Comparison of ENCODE assay signal across 22 cellular contexts in the genomic region with DNA sequence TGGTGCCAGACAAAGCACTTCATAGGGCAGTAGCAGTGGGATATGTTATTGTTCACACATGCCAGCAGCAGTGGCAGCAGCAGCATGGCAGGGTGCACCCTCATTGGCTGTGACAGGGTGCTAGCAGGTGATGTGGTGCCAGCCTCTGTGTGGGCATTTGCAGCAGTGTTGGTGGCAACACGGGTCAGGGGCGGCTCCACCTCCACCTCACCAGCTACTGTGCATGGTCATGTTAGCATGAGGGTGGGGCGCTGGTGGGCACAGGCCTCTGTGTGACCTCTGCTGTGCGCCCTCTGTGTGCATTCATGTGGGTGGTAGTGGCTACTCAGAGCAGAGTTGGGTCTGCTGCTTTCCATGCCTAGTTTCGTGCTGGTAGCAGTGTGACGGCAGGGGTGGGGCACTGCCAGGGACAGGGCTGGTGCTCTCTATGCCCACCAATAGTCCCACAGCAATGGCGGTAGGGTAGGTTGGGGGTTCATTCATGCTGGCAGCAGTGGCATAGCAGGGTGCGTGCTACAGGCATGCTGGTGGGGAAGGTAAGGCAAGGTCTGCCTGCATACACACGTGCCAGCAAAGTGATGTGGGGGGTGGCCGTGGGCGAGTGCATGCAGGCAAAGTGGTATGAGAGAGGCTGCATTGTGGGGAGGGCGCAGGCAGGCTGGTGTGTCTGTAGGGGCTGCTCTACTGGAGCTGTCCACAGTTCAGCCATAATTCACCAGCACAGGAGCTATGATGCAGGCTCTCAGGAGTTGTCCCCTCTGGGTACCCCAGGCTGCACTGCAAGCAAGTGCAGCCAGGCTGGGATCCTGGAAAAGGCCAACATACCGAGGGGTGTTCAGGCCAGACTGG.
"Had no signal": no experiment of that assay in that cellular context is flagged by ENCODE, and none has a peak within 500 bp of the region (broad histone marks: within the 10 kb centered on the region; RNA-seq: fewer than 3 reads in every experiment).

No MANE protein-coding gene starts in this region.

- ATAC-seq: esophagus mucosa; gastrocnemius medialis; naive thymus-derived CD4-positive, alpha-beta T cell; pancreas; stimulated activated memory B cell treated with anti-CD40 and anti-IgM and Interleukin-4, amounts not matched to agents 10 μg/mL and 1 μg/mL and 100 μg/mL, for 72 hours; stimulated activated naive CD8-positive, alpha-beta T cell treated with anti-CD3 and anti-CD28 coated beads, Interleukin-15, Interleukin-2, amounts not matched to agents 100 U/mL and 50 U/mL, for 24 hours had no signal

- H3K9me3 ChIP-seq: colonic mucosa, gastrocnemius medialis, neutrophil, pancreas, testis, tibial artery, uterus had no signal

- DNase-seq: colonic mucosa; effector CD8-positive, alpha-beta T cell; endodermal cell; foreskin fibroblast; gastrocnemius medialis; head of caudate nucleus; mesendoderm; midbrain; naive thymus-derived CD4-positive, alpha-beta T cell; spleen; stimulated activated CD4-positive, alpha-beta T cell treated with anti-CD3 and anti-CD28 coated beads, Interleukin-4, amount 100 ng/mL, for 4 hours; stimulated activated naive CD8-positive, alpha-beta T cell treated with anti-CD3 and anti-CD28 coated beads, Interleukin-15, Interleukin-2, amounts not matched to agents 100 U/mL and 50 U/mL, for 24 hours; testis; tibial artery; uterus had no signal

- H3K36me3 ChIP-seq: colonic mucosa, gastrocnemius medialis, neutrophil, pancreas, spleen, tibial artery, uterus had no signal

- FAIRE-seq: keratinocyte, pancreas had no signal

- H3K4me3 ChIP-seq: colonic mucosa, gastrocnemius medialis, pancreas, skin epidermis, spleen, testis, tibial artery, uterus had no signal

- H3K27ac ChIP-seq: colonic mucosa, epithelial cell of prostate, gastrocnemius medialis, neutrophil, pancreas, skin epidermis, spleen, testis, tibial artery, uterus had no signal

- H3K4me1 ChIP-seq: colonic mucosa, gastrocnemius medialis, pancreas, spleen, uterus had no signal

- H3K27me3 ChIP-seq: colonic mucosa, gastrocnemius medialis, neutrophil, pancreas, spleen, testis, tibial artery, uterus had no signal
